16 cellular contexts compared by ENCODE assay signal in genomic region chr1:167278497-167278896, GRCh38. TPM values are rescaled to one million over a fixed set of nuclear protein-coding genes. Genes with fewer than 3 reads are reported as not detected.
A peak's percentile ranks its signal among the peaks of the same experiment; 100 is the strongest.
DNase-seq lines count a peak whose midpoint lies in the region; ATAC-seq, FAIRE-seq and TF ChIP-seq lines count a peak whose summit lies in the region.
"Had no signal": no experiment of that assay in that cellular context is flagged by ENCODE, and none has a peak within 500 bp of the region (broad histone marks: within the 10 kb centered on the region; RNA-seq: fewer than 3 reads in every experiment).

No MANE protein-coding gene starts in this region.

- no peak for DNase-seq in GM23338 (ENCODE audit: low spot score)
- DNase-seq in psoas muscle, result no peak
- DNase-seq in putamen (ENCODE audit: low spot score), result no peak
- DNase-seq in T1000 (lab: John Stamatoyannopoulos, UW), result no peak
- DNase-seq in OCI-M2 (lab: John Stamatoyannopoulos, UW; ENCODE audit: unreplicated experiment), result no peak
- DNase-seq: BE2C; CD4-positive, alpha-beta memory T cell; DMS153; DMS79 treated with DMSO at 0.1 percent for 48 hours; EL; GDM1; IMR-90 had no signal

- ATAC-seq in GM23338 (no peak), psoas muscle (peak in 3 of 4 donors; percentile 45 to 56 (median 53))
- ATAC-seq: A549 had no signal

- TF ChIP-seq CTCF in GM23338 (conservative IDR thresholded peaks at IDR 0.05; ENCODE audit: low read depth in 2 of 2) (no peak), psoas muscle (IDR thresholded peaks at IDR 0.05) (no peak)

- H3F3A ChIP-seq in GM23338 (replicated peaks; ENCODE audit: low read depth), result no peaks in the 10 kb centered on the region

- peaks cover 100% of the 10 kb centered on the region for H3K79me2 ChIP-seq in GM23338 (replicated peaks; ENCODE audit: insufficient read depth)

- H3K4me1 Mint-ChIP-seq in GM23338, result peaks cover 32% of the 10 kb centered on the region

- intact Hi-C loops in psoas muscle (cut with DNase I), result no loop called here

- H3K27me3 Mint-ChIP-seq in GM23338 (ENCODE audit: insufficient read depth, low read depth, poor library complexity), result peaks cover 2% of the 10 kb centered on the region
- H3K27me3 Mint-ChIP-seq: CD4-positive, alpha-beta memory T cell had no signal

- no peak overlapping the region for H3K4me2 ChIP-seq in GM23338
- H3K4me2 ChIP-seq: A549 had no signal

- peaks cover 48% of the 10 kb centered on the region for H4K20me1 ChIP-seq in GM23338 (replicated peaks; ENCODE audit: insufficient read depth)

- no peak overlapping the region for H3K4me3 Mint-ChIP-seq in GM23338
- H3K4me3 Mint-ChIP-seq: CD4-positive, alpha-beta memory T cell had no signal

- H3K27ac ChIP-seq in GM23338 (ENCODE audit: low read depth), result no peak overlapping the region
- no peak overlapping the region for H3K27ac ChIP-seq in psoas muscle
- H3K27ac ChIP-seq: A549, C4-2B had no signal

- no peaks in the 10 kb centered on the region for H3K9me3 Mint-ChIP-seq in GM23338
- H3K9me3 Mint-ChIP-seq: CD4-positive, alpha-beta memory T cell had no signal

- no peaks in the 10 kb centered on the region for H3K36me3 ChIP-seq in GM23338 (ENCODE audit: insufficient read depth)
- no peaks in the 10 kb centered on the region for H3K36me3 ChIP-seq in psoas muscle (ENCODE audit: insufficient read depth in 1 of 2, low read depth in 1 of 2)
- H3K36me3 ChIP-seq: BE2C had no signal

- H3K36me3 Mint-ChIP-seq in GM23338 (ENCODE audit: low read depth), result peaks cover 3% of the 10 kb centered on the region; the same call in 1 of the 3 replicates
- H3K36me3 Mint-ChIP-seq: CD4-positive, alpha-beta memory T cell had no signal

- no peaks in the 10 kb centered on the region for H3K27me3 ChIP-seq in GM23338 (ENCODE audit: insufficient read depth)
- H3K27me3 ChIP-seq in psoas muscle (ENCODE audit: insufficient read depth in 3 of 3, low read length in 2 of 3), result no peaks in the 10 kb centered on the region
- H3K27me3 ChIP-seq: BE2C had no signal

- H3K4me1 ChIP-seq in GM23338 (ENCODE audit: insufficient read depth) (peaks cover 12% of the 10 kb centered on the region; the same call in 1 of the 2 replicates), psoas muscle (peaks cover 43% of the 10 kb centered on the region)
- H3K4me1 ChIP-seq: A549 had no signal

- H3K9me2 ChIP-seq in GM23338 (ENCODE audit: insufficient read depth), result no peaks in the 10 kb centered on the region

- WGBS in psoas muscle, 3 donors, result 37 to 62% (median 40%) methylated on average over 5 of the region's 5 CpGs

- H3K4me3 ChIP-seq in GM23338, result no peak overlapping the region
- H3K4me3 ChIP-seq in psoas muscle, result no peak overlapping the region
- H3K4me3 ChIP-seq: A549 had no signal

- H3K27ac Mint-ChIP-seq in GM23338, result 0 out of 2 replicates have a peak overlapping the region, but pooled peaks have one; percentile 7
- H3K27ac Mint-ChIP-seq: CD4-positive, alpha-beta memory T cell had no signal

- H2AFZ ChIP-seq in GM23338, result no peak overlapping the region

- no peaks in the 10 kb centered on the region for H3K9me3 ChIP-seq in psoas muscle
- H3K9me3 ChIP-seq: A549, BE2C had no signal

- FAIRE-seq in A204.1 (lab: Jason Lieb, UNC), result peak; percentile 3
- FAIRE-seq in endometrium (lab: Jason Lieb, UNC), result peak; percentile 12

TF ChIP-seq in GM23338, 12 proteins besides CTCF, POLR2A, EP300 and RAD21 (continues in another document):
- no peak for TF ChIP-seq ETS1 (IDR thresholded peaks at IDR 0.05)
- TF ChIP-seq ZNF462 (CRISPR knock-in tag; IDR thresholded peaks at IDR 0.05), result no peak
- TF ChIP-seq STAT1 (IDR thresholded peaks at IDR 0.05; ENCODE audit: unreplicated experiment), result no peak

RNA-seq across cellular contexts. Expression of gene POU2F1, which starts 57.8 kb away (rescaled TPM):
- total RNA-seq in GM23338 (2014; rRNA removed; shearing (Covaris generic)), result 52.0 and 66.1 TPM in 2 replicates
- 29.9 and 38.8 TPM in 2 replicates for polyA plus RNA-seq in GM23338 (2016; fragmentation: Nextera tagmentation; extraction: Ambion mirVana)
- 1 to 10 TPM; 6.3 to 9.0 (median 6.6) TPM for total RNA-seq in psoas muscle
- polyA plus RNA-seq in psoas muscle, result 1 to 10 TPM in 2 of 3 donors, under 1 TPM in 1; 0.83 to 3.5 (median 1.3) TPM
